Comparison of ENCODE assay signal across 19 cellular contexts in genomic region chr3:71029770-71030169, GRCh38.
DNase-seq lines count a peak whose midpoint lies in the region; ATAC-seq lines count a peak whose summit lies in the region.
"Had no signal": no experiment of that assay in that cellular context is flagged by ENCODE, and none has a peak within 500 bp of the region (broad histone marks: within the 10 kb centered on the region; RNA-seq: fewer than 3 reads in every experiment).

No MANE protein-coding gene starts in this region.

- H3K4me3 Mint-ChIP-seq in stimulated activated naive CD8-positive, alpha-beta T cell treated with anti-CD3 and anti-CD28 coated beads, Interleukin-15, Interleukin-2, amounts not matched to agents 100 ng/mL and 50 ng/mL, for 24 hours: no peak overlapping the region
- H3K4me3 Mint-ChIP-seq in activated T-helper 17 cell treated with anti-CD3 and anti-CD28 coated beads, Interleukin-2, amount 50 U/mL, for 72 hours: no peak overlapping the region
- H3K4me3 Mint-ChIP-seq in naive B cell: peak overlapping the region in 2 of 8 donors; percentile 27 to 30

- no peak for ATAC-seq in stimulated activated naive CD8-positive, alpha-beta T cell treated with anti-CD3 and anti-CD28 coated beads, Interleukin-15, Interleukin-2, amounts not matched to agents 100 U/mL and 50 U/mL, for 24 hours
- no peak for ATAC-seq in activated T-helper 17 cell treated with anti-CD3 and anti-CD28 coated beads, Interleukin-2, amount 50 U/mL, for 72 hours (replicated peaks)
- ATAC-seq in naive B cell (ENCODE audit: low read depth in 2 of 2) (no peak), HG02973 (IDR thresholded peaks at IDR 0.05; ENCODE audit: unreplicated experiment) (no peak)

- H3K27me3 Mint-ChIP-seq in stimulated activated naive CD8-positive, alpha-beta T cell treated with anti-CD3 and anti-CD28 coated beads, Interleukin-15, Interleukin-2, amounts not matched to agents 100 ng/mL and 50 ng/mL, for 24 hours: no peaks in the 10 kb centered on the region
- H3K27me3 Mint-ChIP-seq in activated T-helper 17 cell treated with anti-CD3 and anti-CD28 coated beads, Interleukin-2, amount 50 U/mL, for 72 hours: no peaks in the 10 kb centered on the region
- no peaks in the 10 kb centered on the region for H3K27me3 Mint-ChIP-seq in naive B cell

- peak overlapping the region; percentile 91 for H3K27ac Mint-ChIP-seq in stimulated activated naive CD8-positive, alpha-beta T cell treated with anti-CD3 and anti-CD28 coated beads, Interleukin-15, Interleukin-2, amounts not matched to agents 100 ng/mL and 50 ng/mL, for 24 hours
- H3K27ac Mint-ChIP-seq in activated T-helper 17 cell treated with anti-CD3 and anti-CD28 coated beads, Interleukin-2, amount 50 U/mL, for 72 hours: peak overlapping the region; percentile 77
- H3K27ac Mint-ChIP-seq in naive B cell: peak overlapping the region; percentile 98 to 100 (median 99)

- no peak for DNase-seq in stimulated activated naive CD8-positive, alpha-beta T cell treated with anti-CD3 and anti-CD28 coated beads, Interleukin-15, Interleukin-2, amounts not matched to agents 100 U/mL and 50 U/mL, for 24 hours
- no peak for DNase-seq in naive B cell
- DNase-seq in NCI-H1105 (lab: John Stamatoyannopoulos, UW): no peak
- no peak for DNase-seq in NCI-H345 treated with DMSO at 0.1 percent for 48 hours (lab: John Stamatoyannopoulos, UW; ENCODE audit: unreplicated experiment)
- DNase-seq: COR-L47; DND-41; GDM1; HCEC 1CT; NCI-H1694; NCI-H2107; NCI-H226; NCI-H526 treated with DMSO at 0.1 percent for 48 hours; NK-92 treated with Interleukin-12 subunit alpha and Interleukin-12 subunit beta, amount 100 ng/mL, for 24 hours; OCI-M1; RPMI8226; SJCRH30 had no signal

- H3K36me3 Mint-ChIP-seq in stimulated activated naive CD8-positive, alpha-beta T cell treated with anti-CD3 and anti-CD28 coated beads, Interleukin-15, Interleukin-2, amounts not matched to agents 100 ng/mL and 50 ng/mL, for 24 hours (ENCODE audit: low read depth): peaks cover 85% of the 10 kb centered on the region
- H3K36me3 Mint-ChIP-seq in activated T-helper 17 cell treated with anti-CD3 and anti-CD28 coated beads, Interleukin-2, amount 50 U/mL, for 72 hours (ENCODE audit: low read depth): peaks cover 99% of the 10 kb centered on the region
- peaks cover 14 to 29% of the 10 kb centered on the region in 2 donors for H3K36me3 Mint-ChIP-seq in naive B cell

- no peaks in the 10 kb centered on the region for H3K9me3 Mint-ChIP-seq in stimulated activated naive CD8-positive, alpha-beta T cell treated with anti-CD3 and anti-CD28 coated beads, Interleukin-15, Interleukin-2, amounts not matched to agents 100 ng/mL and 50 ng/mL, for 24 hours
- no peaks in the 10 kb centered on the region for H3K9me3 Mint-ChIP-seq in activated T-helper 17 cell treated with anti-CD3 and anti-CD28 coated beads, Interleukin-2, amount 50 U/mL, for 72 hours
- H3K9me3 Mint-ChIP-seq in naive B cell: no peaks in the 10 kb centered on the region

- peaks cover 92% of the 10 kb centered on the region for H3K4me1 Mint-ChIP-seq in stimulated activated naive CD8-positive, alpha-beta T cell treated with anti-CD3 and anti-CD28 coated beads, Interleukin-15, Interleukin-2, amounts not matched to agents 100 ng/mL and 50 ng/mL, for 24 hours (ENCODE audit: low read depth)
- peaks cover 65% of the 10 kb centered on the region for H3K4me1 Mint-ChIP-seq in activated T-helper 17 cell treated with anti-CD3 and anti-CD28 coated beads, Interleukin-2, amount 50 U/mL, for 72 hours
- peaks cover 64 to 93% (median 93%) of the 10 kb centered on the region in 3 donors for H3K4me1 Mint-ChIP-seq in naive B cell
